25 cellular contexts compared by ENCODE assay signal in the genomic region with DNA sequence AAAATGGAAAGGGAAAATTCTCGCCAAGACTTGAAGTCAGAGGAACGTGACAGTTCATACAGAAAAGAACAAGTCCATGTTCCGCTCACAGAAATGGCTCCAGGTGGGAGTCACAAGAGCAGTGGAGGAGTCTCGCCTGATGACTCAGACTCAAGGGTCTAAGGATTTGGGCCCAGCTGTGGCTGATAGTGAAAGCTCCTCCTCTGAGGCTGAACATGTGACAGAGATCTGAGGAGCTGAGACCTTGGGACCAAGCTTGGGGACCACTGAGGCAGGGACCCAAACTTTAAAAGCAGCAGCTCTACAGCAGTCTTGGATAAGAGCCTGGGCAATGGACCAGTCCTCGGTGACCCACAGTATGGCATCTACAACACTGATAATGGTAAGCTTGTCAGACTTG.
"Had no signal": no experiment of that assay in that cellular context is flagged by ENCODE, and none has a peak within 500 bp of the region (broad histone marks: within the 10 kb centered on the region; RNA-seq: fewer than 3 reads in every experiment).

No MANE protein-coding gene starts in this region.

- H3K36me3 ChIP-seq: left ventricle myocardium inferior, neural progenitor cell, ovary, right atrium auricular region, right lobe of liver, transverse colon, upper lobe of left lung, vagina had no signal

- H3K4me3 ChIP-seq: left ventricle myocardium inferior, lung, neural progenitor cell, ovary, right atrium auricular region, right lobe of liver, smooth muscle cell, transverse colon, upper lobe of left lung, vagina had no signal

- ATAC-seq: natural killer cell; right lobe of liver; stimulated activated memory B cell treated with anti-CD40 and anti-IgM and Interleukin-4, amounts not matched to agents 10 μg/mL and 1 μg/mL and 100 μg/mL, for 72 hours; stimulated activated naive CD8-positive, alpha-beta T cell treated with anti-CD3 and anti-CD28 coated beads, Interleukin-15, amount 100 ng/mL, for 72 hours had no signal

- H3K27me3 ChIP-seq: neural progenitor cell, ovary, right atrium auricular region, right lobe of liver, transverse colon, upper lobe of left lung, vagina had no signal

- DNase-seq: hypothalamus; immature natural killer cell; islet precursor cell; left ventricle myocardium inferior; mesendoderm; naive B cell; natural killer cell; nephron progenitor cell; ovary; right lobe of liver; stimulated activated CD4-positive, alpha-beta T cell treated with anti-CD3 and anti-CD28 coated beads, Interleukin-1b, Interleukin-23, amount 100 ng/mL, for 48 hours; stimulated activated CD4-positive, alpha-beta T cell treated with anti-CD3 and anti-CD28 coated beads, Interleukin-2, amount 100 ng/mL, for 48 hours; stimulated activated CD4-positive, alpha-beta T cell treated with anti-CD3 and anti-CD28 coated beads, Interleukin-4, amount 100 ng/mL, for 4 hours; stimulated activated CD8-positive, alpha-beta memory T cell treated with anti-CD3 and anti-CD28 coated beads, Interleukin-4, amount 100 ng/mL, for 48 hours; stimulated activated naive CD4-positive, alpha-beta T cell treated with Interleukin-2 at 50 U/mL for 16 hours; stimulated activated naive CD8-positive, alpha-beta T cell treated with anti-CD3 and anti-CD28 coated beads, Interleukin-15, amount 100 ng/mL, for 72 hours; substantia nigra; transverse colon; upper lobe of left lung had no signal
